Comparison of ENCODE assay signal across 8 cellular contexts in genomic region chr6:10411131-10411914, GRCh38. TPM values are rescaled to one million over a fixed set of nuclear protein-coding genes. Genes with fewer than 3 reads are reported as not detected.
DNase-seq lines count a peak whose midpoint lies in the region; ATAC-seq lines count a peak whose summit lies in the region.

No MANE protein-coding gene starts in this region.

- H3K9me3 Mint-ChIP-seq in activated T-cell treated with anti-CD3 and anti-CD28 coated beads, Interleukin-2, amount 50 U/mL, for 4 hours: peaks cover 26% of the 10 kb centered on the region
- H3K9me3 Mint-ChIP-seq in activated T-helper 1 cell treated with anti-CD3 and anti-CD28 coated beads, Interleukin-12 subunit alpha, Interleukin-12 subunit beta, Interleukin-2, Interleukin-4 antibody, amounts not matched to agents 30 ng/mL and 10 ng/mL and 1 ng/mL, durations not matched to agents 14 hours and 24 hours and 36 hours: peaks cover 29% of the 10 kb centered on the region
- peaks cover 15 to 59% (median 22%) of the 10 kb centered on the region in 6 donors for H3K9me3 Mint-ChIP-seq in immature natural killer cell

- H3K9ac ChIP-seq in stomach smooth muscle (ENCODE audit: low read length in 2 of 2): peak overlapping the region in 1 of 2 donors; percentile 63

- H3K4me1 Mint-ChIP-seq in activated T-cell treated with anti-CD3 and anti-CD28 coated beads, Interleukin-2, amount 50 U/mL, for 4 hours (ENCODE audit: low read depth): peaks cover 29% of the 10 kb centered on the region
- peaks cover 42% of the 10 kb centered on the region for H3K4me1 Mint-ChIP-seq in activated T-helper 1 cell treated with anti-CD3 and anti-CD28 coated beads, Interleukin-12 subunit alpha, Interleukin-12 subunit beta, Interleukin-2, Interleukin-4 antibody, amounts not matched to agents 30 ng/mL and 10 ng/mL and 1 ng/mL, durations not matched to agents 14 hours and 24 hours and 36 hours (ENCODE audit: low read depth)
- H3K4me1 Mint-ChIP-seq in immature natural killer cell: peaks cover 29 to 48% of the 10 kb centered on the region in 2 donors

- H3K36me3 ChIP-seq in stomach smooth muscle (ENCODE audit: control insufficient read depth in 2 of 2, insufficient read depth in 2 of 2, low read length in 2 of 2): no peaks in the 10 kb centered on the region

- no peak for DNase-seq in activated T-cell treated with anti-CD3 and anti-CD28 coated beads, Interleukin-2, amount 50 U/mL, for 4 hours
- no peak for DNase-seq in activated T-cell treated with anti-CD3 and anti-CD28 coated beads for 4 hours
- DNase-seq in activated T-helper 1 cell treated with anti-CD3 and anti-CD28 coated beads, Interleukin-12 subunit alpha, Interleukin-12 subunit beta, Interleukin-2, Interleukin-4 antibody, amounts not matched to agents 30 ng/mL and 10 ng/mL and 1 ng/mL, durations not matched to agents 14 hours and 24 hours and 36 hours (ENCODE audit: low spot score): no peak
- DNase-seq in immature natural killer cell: no peak
- no peak for DNase-seq in NCI-H510A (lab: John Stamatoyannopoulos, UW)
- DNase-seq in T1000 (lab: John Stamatoyannopoulos, UW): no peak

- ATAC-seq in activated T-cell treated with anti-CD3 and anti-CD28 coated beads, Interleukin-2, amount 50 U/mL, for 4 hours: peak; percentile 6 to 16
- no peak for ATAC-seq in GM21515 (IDR thresholded peaks at IDR 0.05; ENCODE audit: unreplicated experiment)

- no peak overlapping the region for H3K27ac ChIP-seq in stomach smooth muscle (ENCODE audit: low read length)

- peaks cover 37% of the 10 kb centered on the region for H3K4me1 ChIP-seq in stomach smooth muscle (ENCODE audit: control insufficient read depth, insufficient read depth, low read length)

- H3K36me3 Mint-ChIP-seq in activated T-cell treated with anti-CD3 and anti-CD28 coated beads, Interleukin-2, amount 50 U/mL, for 4 hours (ENCODE audit: insufficient read depth): no peaks in the 10 kb centered on the region
- peaks cover 9% of the 10 kb centered on the region for H3K36me3 Mint-ChIP-seq in activated T-helper 1 cell treated with anti-CD3 and anti-CD28 coated beads, Interleukin-12 subunit alpha, Interleukin-12 subunit beta, Interleukin-2, Interleukin-4 antibody, amounts not matched to agents 30 ng/mL and 10 ng/mL and 1 ng/mL, durations not matched to agents 14 hours and 24 hours and 36 hours (ENCODE audit: low read depth)
- H3K36me3 Mint-ChIP-seq in immature natural killer cell: peaks cover 0 to 7% (median 5%) of the 10 kb centered on the region in 3 donors

- H3K27me3 Mint-ChIP-seq in activated T-cell treated with anti-CD3 and anti-CD28 coated beads, Interleukin-2, amount 50 U/mL, for 4 hours (ENCODE audit: low read depth): peaks cover 91% of the 10 kb centered on the region
- H3K27me3 Mint-ChIP-seq in activated T-helper 1 cell treated with anti-CD3 and anti-CD28 coated beads, Interleukin-12 subunit alpha, Interleukin-12 subunit beta, Interleukin-2, Interleukin-4 antibody, amounts not matched to agents 30 ng/mL and 10 ng/mL and 1 ng/mL, durations not matched to agents 14 hours and 24 hours and 36 hours (ENCODE audit: insufficient read depth): peaks cover 93% of the 10 kb centered on the region
- peaks cover 58 to 71% (median 68%) of the 10 kb centered on the region in 3 donors for H3K27me3 Mint-ChIP-seq in immature natural killer cell (ENCODE audit: low read depth in 3 of 3)

- H3K9me3 ChIP-seq in stomach smooth muscle (ENCODE audit: control insufficient read depth in 2 of 2, low read length in 2 of 2): no peaks in the 10 kb centered on the region

- intact Hi-C loops in activated T-helper 1 cell treated with anti-CD3 and anti-CD28 coated beads, Interleukin-12 subunit alpha, Interleukin-12 subunit beta, Interleukin-2, Interleukin-4 antibody, amounts not matched to agents 30 ng/mL and 10 ng/mL and 1 ng/mL, durations not matched to agents 14 hours and 24 hours and 36 hours (cut with micrococcal nuclease): no loop called here

- H3K27ac Mint-ChIP-seq in activated T-helper 1 cell treated with anti-CD3 and anti-CD28 coated beads, Interleukin-12 subunit alpha, Interleukin-12 subunit beta, Interleukin-2, Interleukin-4 antibody, amounts not matched to agents 30 ng/mL and 10 ng/mL and 1 ng/mL, durations not matched to agents 14 hours and 24 hours and 36 hours: peak overlapping the region; percentile 71
- peak overlapping the region in 3 of 6 donors; percentile 66 to 81 (median 73) for H3K27ac Mint-ChIP-seq in immature natural killer cell

- peaks cover 59 to 85% of the 10 kb centered on the region in 2 donors for H3K27me3 ChIP-seq in stomach smooth muscle (ENCODE audit: control insufficient read depth in 1 of 2, insufficient read depth in 2 of 2, low read length in 2 of 2)

- H3K4me3 ChIP-seq in stomach smooth muscle (ENCODE audit: low read length in 2 of 2): peak overlapping the region; percentile 80 to 82

- peak overlapping the region; percentile 86 for H3K4me3 Mint-ChIP-seq in activated T-cell treated with anti-CD3 and anti-CD28 coated beads, Interleukin-2, amount 50 U/mL, for 4 hours
- H3K4me3 Mint-ChIP-seq in activated T-helper 1 cell treated with anti-CD3 and anti-CD28 coated beads, Interleukin-12 subunit alpha, Interleukin-12 subunit beta, Interleukin-2, Interleukin-4 antibody, amounts not matched to agents 30 ng/mL and 10 ng/mL and 1 ng/mL, durations not matched to agents 14 hours and 24 hours and 36 hours: peak overlapping the region; percentile 80
- peak overlapping the region; percentile 91 to 98 (median 92) for H3K4me3 Mint-ChIP-seq in immature natural killer cell

RNA-seq across cellular contexts. Expression of gene TFAP2A, which starts 3.6 kb away (rescaled TPM):
- total RNA-seq in activated T-cell treated with anti-CD3 and anti-CD28 coated beads, Interleukin-2, amount 50 U/mL, for 4 hours: under 1 TPM in 1 of 3 donors, not detected in 2; 0.11 TPM
- not detected in 2 replicates for total RNA-seq in activated T-helper 1 cell treated with anti-CD3 and anti-CD28 coated beads, Interleukin-12 subunit alpha, Interleukin-12 subunit beta, Interleukin-2, Interleukin-4 antibody, amounts not matched to agents 30 ng/mL and 10 ng/mL and 1 ng/mL, durations not matched to agents 14 hours and 24 hours and 36 hours
- polyA plus RNA-seq in immature natural killer cell: not detected
